In genomic region chr2:10278029-10278762, GRCh38 we compare ENCODE assay signal across 1 cellular context.
TF ChIP-seq lines count a peak whose summit lies in the region.

No MANE protein-coding gene starts in this region.

TF ChIP-seq in HepG2, 621 proteins besides CTCF, POLR2A, EP300 and RAD21 (continued from another document and continues in another):
- 0 out of 2 replicates have a peak, but pooled peaks have one; percentile 50 for TF ChIP-seq ZXDC (CRISPR knock-in tag; IDR thresholded peaks at IDR 0.05)
- TF ChIP-seq RBFOX2 (IDR thresholded peaks at IDR 0.05; ENCODE audit: low read depth, low read length): peak; percentile 9; the same call in 1 of the 2 replicates
- peak; percentile 67 for TF ChIP-seq REPIN1 (CRISPR knock-in tag; IDR thresholded peaks at IDR 0.05; ENCODE audit: borderline replicate concordance, low read depth)
- no peak; the same call in 1 of the 2 replicates for TF ChIP-seq CEBPG (CRISPR knock-in tag; IDR thresholded peaks at IDR 0.05)
- no peak for TF ChIP-seq ZSCAN21 (CRISPR knock-in tag; IDR thresholded peaks at IDR 0.05; ENCODE audit: borderline replicate concordance)
- TF ChIP-seq ZNF605 (CRISPR knock-in tag; IDR thresholded peaks at IDR 0.05): no peak
- TF ChIP-seq, protein P1, sequence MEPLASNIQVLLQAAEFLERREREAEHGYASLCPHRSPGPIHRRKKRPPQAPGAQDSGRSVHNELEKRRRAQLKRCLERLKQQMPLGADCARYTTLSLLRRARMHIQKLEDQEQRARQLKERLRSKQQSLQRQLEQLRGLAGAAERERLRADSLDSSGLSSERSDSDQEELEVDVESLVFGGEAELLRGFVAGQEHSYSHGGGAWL (CRISPR knock-in tag; IDR thresholded peaks at IDR 0.05): no peak; the same call in 1 of the 2 replicates
- TF ChIP-seq ZNF282 (IDR thresholded peaks at IDR 0.05; ENCODE audit: partially characterized antibody): no peak
- TF ChIP-seq SIX1 (CRISPR knock-in tag; IDR thresholded peaks at IDR 0.05; ENCODE audit: borderline replicate concordance): no peak
- TF ChIP-seq ZNF431 (CRISPR knock-in tag; IDR thresholded peaks at IDR 0.05; ENCODE audit: borderline replicate concordance, low read depth): peak; percentile 89
- peak; percentile 83 for TF ChIP-seq NR2C2 (CRISPR knock-in tag; IDR thresholded peaks at IDR 0.05; ENCODE audit: borderline replicate concordance)
- TF ChIP-seq U2AF1 (optimal IDR thresholded peaks at IDR 0.05; ENCODE audit: low read depth, low read length): no peak
- peak; percentile 99 for TF ChIP-seq ZNF572 (CRISPR knock-in tag; IDR thresholded peaks at IDR 0.05)
- TF ChIP-seq ZNF451 (CRISPR knock-in tag; IDR thresholded peaks at IDR 0.05): no peak; the same call in 1 of the 2 replicates
- no peak for TF ChIP-seq ZNF383 (CRISPR knock-in tag; IDR thresholded peaks at IDR 0.05; ENCODE audit: borderline replicate concordance)
- peak; percentile 78; the same call in 1 of the 2 replicates for TF ChIP-seq BORCS8-MEF2B (CRISPR knock-in tag; IDR thresholded peaks at IDR 0.05)
- TF ChIP-seq ZNF207 (IDR thresholded peaks at IDR 0.05; ENCODE audit: borderline replicate concordance): no peak
- peak; percentile 11; the same call in 1 of the 2 replicates for TF ChIP-seq MEIS2 (CRISPR knock-in tag; IDR thresholded peaks at IDR 0.05)
- no peak for TF ChIP-seq STAT5B (CRISPR knock-in tag; IDR thresholded peaks at IDR 0.05)
- TF ChIP-seq ZNF713 (CRISPR knock-in tag; IDR thresholded peaks at IDR 0.05): no peak
- peak; percentile 71 for TF ChIP-seq MYPOP (CRISPR knock-in tag; IDR thresholded peaks at IDR 0.05)
- TF ChIP-seq ZMYM2 (CRISPR knock-in tag; IDR thresholded peaks at IDR 0.05): no peak
- TF ChIP-seq HNF4G (IDR thresholded peaks at IDR 0.05; ENCODE audit: borderline replicate concordance, low read depth, low read length): peak; percentile 88
- TF ChIP-seq HNF4G (CRISPR knock-in tag; IDR thresholded peaks at IDR 0.05; ENCODE audit: borderline replicate concordance, low read depth): peak; percentile 89
- TF ChIP-seq DBP (CRISPR knock-in tag; IDR thresholded peaks at IDR 0.05; ENCODE audit: not compliant biosample characterization): no peak
- TF ChIP-seq, protein P2, sequence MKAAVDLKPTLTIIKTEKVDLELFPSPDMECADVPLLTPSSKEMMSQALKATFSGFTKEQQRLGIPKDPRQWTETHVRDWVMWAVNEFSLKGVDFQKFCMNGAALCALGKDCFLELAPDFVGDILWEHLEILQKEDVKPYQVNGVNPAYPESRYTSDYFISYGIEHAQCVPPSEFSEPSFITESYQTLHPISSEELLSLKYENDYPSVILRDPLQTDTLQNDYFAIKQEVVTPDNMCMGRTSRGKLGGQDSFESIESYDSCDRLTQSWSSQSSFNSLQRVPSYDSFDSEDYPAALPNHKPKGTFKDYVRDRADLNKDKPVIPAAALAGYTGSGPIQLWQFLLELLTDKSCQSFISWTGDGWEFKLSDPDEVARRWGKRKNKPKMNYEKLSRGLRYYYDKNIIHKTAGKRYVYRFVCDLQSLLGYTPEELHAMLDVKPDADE (CRISPR knock-in tag; IDR thresholded peaks at IDR 0.05): no peak
- TF ChIP-seq, protein P3, sequence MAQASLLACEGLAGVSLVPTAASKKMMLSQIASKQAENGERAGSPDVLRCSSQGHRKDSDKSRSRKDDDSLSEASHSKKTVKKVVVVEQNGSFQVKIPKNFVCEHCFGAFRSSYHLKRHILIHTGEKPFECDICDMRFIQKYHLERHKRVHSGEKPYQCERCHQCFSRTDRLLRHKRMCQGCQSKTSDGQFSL (CRISPR knock-in tag; IDR thresholded peaks at IDR 0.05): no peak
- no peak for TF ChIP-seq HNRNPLL (IDR thresholded peaks at IDR 0.05; ENCODE audit: low read depth, low read length, poor library complexity, severe bottlenecking)
- TF ChIP-seq NBN (conservative IDR thresholded peaks at IDR 0.05): no peak
- TF ChIP-seq XBP1 (CRISPR knock-in tag; IDR thresholded peaks at IDR 0.05): no peak
- peak; percentile 68; the same call in 1 of the 2 replicates for TF ChIP-seq MTERF4 (CRISPR knock-in tag; IDR thresholded peaks at IDR 0.05)
- TF ChIP-seq, protein P4, sequence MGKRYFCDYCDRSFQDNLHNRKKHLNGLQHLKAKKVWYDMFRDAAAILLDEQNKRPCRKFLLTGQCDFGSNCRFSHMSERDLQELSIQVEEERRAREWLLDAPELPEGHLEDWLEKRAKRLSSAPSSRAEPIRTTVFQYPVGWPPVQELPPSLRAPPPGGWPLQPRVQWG (CRISPR knock-in tag; IDR thresholded peaks at IDR 0.05; ENCODE audit: borderline replicate concordance, low read depth): no peak
- no peak for TF ChIP-seq HOMEZ (CRISPR knock-in tag; IDR thresholded peaks at IDR 0.05; ENCODE audit: low read depth)
- TF ChIP-seq NR1H2 (CRISPR knock-in tag; IDR thresholded peaks at IDR 0.05; ENCODE audit: borderline replicate concordance, low read depth): no peak
- TF ChIP-seq ARID2 (CRISPR knock-in tag; IDR thresholded peaks at IDR 0.05; ENCODE audit: borderline replicate concordance): peak; percentile 82; the same call in 1 of the 2 replicates
- 0 out of 2 replicates have a peak, but pooled peaks have one; percentile 9 for TF ChIP-seq KDM3A (CRISPR knock-in tag; IDR thresholded peaks at IDR 0.05; ENCODE audit: low read depth)
- peak; percentile 64 for TF ChIP-seq HDAC1 (CRISPR knock-in tag; IDR thresholded peaks at IDR 0.05)
- peak; percentile 39 for TF ChIP-seq ZFP36 (IDR thresholded peaks at IDR 0.05; ENCODE audit: borderline replicate concordance, low read depth, low read length, partially characterized antibody)
- peak; percentile 73; the same call in 1 of the 2 replicates for TF ChIP-seq CHD4 (IDR thresholded peaks at IDR 0.05; ENCODE audit: borderline replicate concordance, low read length)
- TF ChIP-seq FOXA3 (CRISPR knock-in tag; IDR thresholded peaks at IDR 0.05): peak; percentile 32; the same call in 1 of the 2 replicates
- TF ChIP-seq ATAD3A (CRISPR knock-in tag; IDR thresholded peaks at IDR 0.05): no peak
- TF ChIP-seq SAFB2 (CRISPR knock-in tag; IDR thresholded peaks at IDR 0.05; ENCODE audit: borderline replicate concordance, low read depth): no peak
- no peak for TF ChIP-seq E2F1 (CRISPR knock-in tag; IDR thresholded peaks at IDR 0.05)
- TF ChIP-seq ZNF646 (CRISPR knock-in tag; IDR thresholded peaks at IDR 0.05): no peak
- TF ChIP-seq ZNF660 (CRISPR knock-in tag; IDR thresholded peaks at IDR 0.05; ENCODE audit: borderline replicate concordance, low read depth): no peak
- TF ChIP-seq GZF1 (CRISPR knock-in tag; IDR thresholded peaks at IDR 0.05): peak; percentile 44
- TF ChIP-seq ZNF326 (CRISPR knock-in tag; IDR thresholded peaks at IDR 0.05; ENCODE audit: borderline replicate concordance): no peak
- TF ChIP-seq ZNF547 (CRISPR knock-in tag; IDR thresholded peaks at IDR 0.05): peak; percentile 66
- no peak for TF ChIP-seq GPN1 (CRISPR knock-in tag; IDR thresholded peaks at IDR 0.05; ENCODE audit: borderline replicate concordance)
- TF ChIP-seq ZNF225 (CRISPR knock-in tag; IDR thresholded peaks at IDR 0.05): no peak; the same call in 1 of the 2 replicates
